Comparison of ENCODE assay signal across 23 cellular contexts in the genomic region with DNA sequence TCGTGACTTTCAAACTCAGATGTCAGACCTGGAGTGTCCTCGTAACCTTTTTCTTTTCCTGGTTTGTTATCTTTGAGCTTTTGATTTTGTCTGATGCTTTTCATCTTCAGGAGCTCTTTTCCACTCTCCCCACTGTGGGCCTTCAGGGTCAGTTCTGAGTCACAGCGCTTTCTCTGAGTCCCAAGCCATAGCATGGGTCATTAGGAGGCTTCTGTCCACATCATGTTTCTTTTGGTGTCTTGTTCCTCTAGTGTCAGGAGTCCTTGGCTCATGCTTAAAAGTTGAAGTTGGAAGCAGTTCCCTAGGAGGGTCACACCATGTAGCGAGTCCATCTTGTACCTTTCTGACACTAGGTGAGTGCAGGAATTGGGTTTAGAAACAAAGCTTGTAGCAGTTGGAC. TPM values are rescaled to one million over a fixed set of nuclear protein-coding genes. Genes with fewer than 3 reads are reported as not detected.
A peak's percentile ranks its signal among the peaks of the same experiment; 100 is the strongest.
DNase-seq lines count a peak whose midpoint lies in the region; ATAC-seq, FAIRE-seq and TF ChIP-seq lines count a peak whose summit lies in the region.
"Had no signal": no experiment of that assay in that cellular context is flagged by ENCODE, and none has a peak within 500 bp of the region (broad histone marks: within the 10 kb centered on the region; RNA-seq: fewer than 3 reads in every experiment).

No MANE protein-coding gene starts in this region.

- H3K27me3 ChIP-seq in HepG2 (ENCODE audit: control insufficient read depth in 1 of 2, insufficient read depth in 2 of 2, low read length in 2 of 2) (no peaks in the 10 kb centered on the region), right lobe of liver (no peaks in the 10 kb centered on the region)
- H3K27me3 ChIP-seq: brain microvascular endothelial cell, gastroesophageal sphincter, MG63 had no signal

- peaks cover 19 to 73% of the 10 kb centered on the region in 2 experiments for H3K36me3 ChIP-seq in HepG2 (replicated peaks in 1 of 2; ENCODE audit: control insufficient read depth in 1 of 2, insufficient read depth in 2 of 2, low read length in 2 of 2)
- peaks cover 0 to 72% (median 29%) of the 10 kb centered on the region in 4 donors for H3K36me3 ChIP-seq in right lobe of liver

- H3K9ac ChIP-seq in HepG2 (ENCODE audit: insufficient read depth, low read depth, low read length): no peak overlapping the region

- TF ChIP-seq POLR2A in HepG2 (IDR thresholded peaks at IDR 0.05; ENCODE audit: insufficient read depth in 1 of 2, low read depth in 2 of 2, low read length in 2 of 2) (no peak), right lobe of liver (IDR thresholded peaks at IDR 0.05) (no peak)

- POLR2A ChIA-PET in HepG2 (lab: Yijun Ruan, JAX): interaction anchor here (0.7 kb wide), 1 partner anchor 16 kb away, joined by 3 read pairs; no protein-coding TSS in a partner anchor
- POLR2A ChIA-PET in activated naive CD8-positive, alpha-beta T cell treated with anti-CD3 and anti-CD28 coated beads, Interleukin-2, amount 10 ng/mL, durations not matched to agents 7 days and 5 days (lab: Charles Lee): no interaction called here

- intact Hi-C loops in HepG2 (cut with micrococcal nuclease; ENCODE audit: unreplicated experiment): no loop called here
- intact Hi-C loops in right lobe of liver (cut with DNase I): no loop called here

- BruUV-seq in HepG2 (replicated peaks; lab: Mats Ljungman, UMichigan): no TSS peak

- in situ Hi-C loops in HepG2 (cut with HindIII; ENCODE audit: extremely low pct_ligation_motif_present, low pct_unique_long_range_greater_than_20kb): no loop called here

- no peak for FAIRE-seq in HepG2 (lab: Jason Lieb, UNC)
- FAIRE-seq: colon had no signal

- H3K9me3 ChIP-seq in HepG2 (ENCODE audit: low read length) (no peaks in the 10 kb centered on the region), right lobe of liver (no peaks in the 10 kb centered on the region)
- H3K9me3 ChIP-seq: gastroesophageal sphincter, MG63 had no signal

- CTCF ChIA-PET in HepG2 (lab: Yijun Ruan, JAX; ENCODE audit: low intra/inter-chr PET ratio, low total read pairs): no interaction called here

- no peak for TF ChIP-seq RAD21 in HepG2 (CRISPR knock-in tag; IDR thresholded peaks at IDR 0.05)

- peak overlapping the region; percentile 19 for H3K27ac Mint-ChIP-seq in activated naive CD8-positive, alpha-beta T cell treated with anti-CD3 and anti-CD28 coated beads, Interleukin-2, amount 10 ng/mL, durations not matched to agents 7 days and 5 days
- H3K27ac Mint-ChIP-seq in mesothelial cell of epicardium: peak overlapping the region; percentile 47
- H3K27ac Mint-ChIP-seq: T-helper 17 cell had no signal

- no peaks in the 10 kb centered on the region for H3K27me3 Mint-ChIP-seq in activated naive CD8-positive, alpha-beta T cell treated with anti-CD3 and anti-CD28 coated beads, Interleukin-2, amount 10 ng/mL, durations not matched to agents 7 days and 5 days
- no peaks in the 10 kb centered on the region for H3K27me3 Mint-ChIP-seq in mesothelial cell of epicardium (ENCODE audit: low read depth)
- H3K27me3 Mint-ChIP-seq: T-helper 17 cell had no signal

- no peak overlapping the region for H3K4me3 Mint-ChIP-seq in activated naive CD8-positive, alpha-beta T cell treated with anti-CD3 and anti-CD28 coated beads, Interleukin-2, amount 10 ng/mL, durations not matched to agents 7 days and 5 days
- no peak overlapping the region for H3K4me3 Mint-ChIP-seq in mesothelial cell of epicardium
- H3K4me3 Mint-ChIP-seq: T-helper 17 cell had no signal

- H3K4me1 ChIP-seq in HepG2 (ENCODE audit: insufficient read depth, low read length) (no peaks in the 10 kb centered on the region), right lobe of liver (no peaks in the 10 kb centered on the region)
- H3K4me1 ChIP-seq: gastroesophageal sphincter had no signal

- peaks cover 3% of the 10 kb centered on the region for H3K4me1 Mint-ChIP-seq in activated naive CD8-positive, alpha-beta T cell treated with anti-CD3 and anti-CD28 coated beads, Interleukin-2, amount 10 ng/mL, durations not matched to agents 7 days and 5 days
- peaks cover 3% of the 10 kb centered on the region for H3K4me1 Mint-ChIP-seq in mesothelial cell of epicardium

- no peak overlapping the region for H2AFZ ChIP-seq in HepG2 (ENCODE audit: low read length)

- no peak overlapping the region for H3K4me2 ChIP-seq in HepG2 (ENCODE audit: low read depth, low read length)

- peaks cover 2% of the 10 kb centered on the region; the same call in 1 of the 2 replicates for H4K20me1 ChIP-seq in HepG2 (ENCODE audit: insufficient read depth, low read length)

- H3K4me3 ChIP-seq in HepG2 (replicated peaks in 1 of 3; ENCODE audit: insufficient read depth in 1 of 3, low read depth in 2 of 3, low read length in 3 of 3) (no peak overlapping the region), right lobe of liver (no peak overlapping the region)
- H3K4me3 ChIP-seq: gastroesophageal sphincter, MG63, SK-N-MC had no signal

- H3K9me3 Mint-ChIP-seq in activated naive CD8-positive, alpha-beta T cell treated with anti-CD3 and anti-CD28 coated beads, Interleukin-2, amount 10 ng/mL, durations not matched to agents 7 days and 5 days: no peaks in the 10 kb centered on the region
- H3K9me3 Mint-ChIP-seq in mesothelial cell of epicardium: no peaks in the 10 kb centered on the region

- 81% methylated on average over 4 of the region's 4 CpGs for WGBS in HepG2 (ENCODE audit: low lambda C conversion rate)
- 91% methylated on average over 4 of the region's 4 CpGs for WGBS in right lobe of liver (ENCODE audit: insufficient coverage, low coverage, low lambda C conversion rate, missing lambda C conversion rate)

- TF ChIP-seq CTCF in HepG2 (CRISPR knock-in tag; IDR thresholded peaks at IDR 0.05): no peak
- TF ChIP-seq CTCF in right lobe of liver (IDR thresholded peaks at IDR 0.05): no peak
- no peak for TF ChIP-seq CTCF in mesothelial cell of epicardium (IDR thresholded peaks at IDR 0.05; ENCODE audit: unreplicated experiment)

- no peak overlapping the region for H3K27ac ChIP-seq in HepG2 (ENCODE audit: extremely low read length, insufficient read depth, low read length)
- H3K27ac ChIP-seq in right lobe of liver: no peak overlapping the region
- H3K27ac ChIP-seq: brain microvascular endothelial cell, C4-2B, gastroesophageal sphincter, SK-N-MC had no signal

- no peaks in the 10 kb centered on the region for H3K79me2 ChIP-seq in HepG2 (ENCODE audit: insufficient read depth, low read length)

- H3K36me3 Mint-ChIP-seq in activated naive CD8-positive, alpha-beta T cell treated with anti-CD3 and anti-CD28 coated beads, Interleukin-2, amount 10 ng/mL, durations not matched to agents 7 days and 5 days: peaks cover 23% of the 10 kb centered on the region
- peaks cover 63% of the 10 kb centered on the region for H3K36me3 Mint-ChIP-seq in mesothelial cell of epicardium

- no peak for DNase-seq in HepG2 (ENCODE audit: low spot score)
- DNase-seq in right lobe of liver: no peak
- DNase-seq in activated naive CD8-positive, alpha-beta T cell treated with anti-CD3 and anti-CD28 coated beads, Interleukin-2, amount 10 ng/mL, durations not matched to agents 7 days and 5 days: no peak
- no peak for DNase-seq in mesothelial cell of epicardium (ENCODE audit: low spot score in 2 of 2, unreplicated experiment in 2 of 2)
- DNase-seq in cerebellum (ENCODE audit: low spot score): no peak
- DNase-seq: ACHN, brain microvascular endothelial cell, EL, islet precursor cell, left ventricle myocardium superior, MG63, NCI-H2081, NCI-H345, NCI-H748 treated with DMSO at 0.1 percent for 48 hours, T-helper 17 cell had no signal

- ATAC-seq in HepG2 (no peak), right lobe of liver (no peak), HG03039 (IDR thresholded peaks at IDR 0.05; ENCODE audit: unreplicated experiment) (no peak), GM18511 (IDR thresholded peaks at IDR 0.05; ENCODE audit: unreplicated experiment) (no peak), HG03280 (IDR thresholded peaks at IDR 0.05; ENCODE audit: unreplicated experiment) (no peak)
- ATAC-seq in activated naive CD8-positive, alpha-beta T cell treated with anti-CD3 and anti-CD28 coated beads, Interleukin-2, amount 10 ng/mL, durations not matched to agents 7 days and 5 days (ENCODE audit: low read depth): no peak
- ATAC-seq: gastroesophageal sphincter, HCT116, left ventricle myocardium superior, T-helper 17 cell had no signal

- TF ChIP-seq EP300 in HepG2 (IDR thresholded peaks at IDR 0.05; ENCODE audit: low read depth in 2 of 2, low read length in 2 of 2): no peak
- no peak for TF ChIP-seq EP300 in HepG2 (CRISPR knock-in tag; IDR thresholded peaks at IDR 0.05; ENCODE audit: borderline replicate concordance)

RNA-seq across cellular contexts. Expression of gene RAC1, which starts 33.1 kb away (rescaled TPM):
- 80.7 and 92.3 TPM in 2 replicates for total RNA-seq in HepG2 (2016; rRNA removed; fragmentation: Illumina TruSeq; extraction: Trizol)
- 33.7 and 42.8 TPM in 2 replicates for total RNA-seq in HepG2 (2016; cell fraction: cytosol; rRNA removed; fragmentation: Illumina TruSeq; extraction: Trizol; ENCODE audit: low read depth)
- total RNA-seq in HepG2 (2016; cell fraction: insoluble cytoplasmic fraction; rRNA removed; fragmentation: Illumina TruSeq; extraction: Trizol): 79.1 and 81.6 TPM in 2 replicates
- total RNA-seq in HepG2 (2016; cell fraction: membrane; rRNA removed; fragmentation: Illumina TruSeq; extraction: Trizol): 68.4 and 78.8 TPM in 2 replicates
- total RNA-seq in HepG2 (2016; cell fraction: nucleus; rRNA removed; fragmentation: Illumina TruSeq; extraction: Trizol): 43.3 and 45.3 TPM in 2 replicates
- 183 and 228 TPM in 2 replicates for polyA plus RNA-seq in HepG2 (2011; rRNA removed)
- 157 and 234 TPM in 2 replicates for polyA plus RNA-seq in HepG2 (2011; cell fraction: cytosol; rRNA removed)
- 75.7 and 78.6 TPM in 2 replicates for polyA plus RNA-seq in HepG2 (2011; cell fraction: nucleus; rRNA removed)
- polyA plus RNA-seq in HepG2 (2012): 160 and 216 TPM in 2 replicates
- polyA plus RNA-seq in HepG2 (2016; cell fraction: cytosol; fragmentation: Illumina TruSeq; extraction: Trizol; ENCODE audit: low read depth): 133 and 156 TPM in 2 replicates
- polyA plus RNA-seq in HepG2 (2016; cell fraction: insoluble cytoplasmic fraction; fragmentation: Illumina TruSeq; extraction: Trizol; ENCODE audit: low read depth): 227 and 254 TPM in 2 replicates
- polyA plus RNA-seq in HepG2 (2016; cell fraction: membrane; fragmentation: Illumina TruSeq; extraction: Trizol; ENCODE audit: low read depth): 179 and 194 TPM in 2 replicates
- 148 and 169 TPM in 2 replicates for polyA plus RNA-seq in HepG2 (2016; cell fraction: nucleus; fragmentation: Illumina TruSeq; extraction: Trizol; ENCODE audit: insufficient read depth, low read depth)
- 104 and 174 TPM in 2 replicates for polyA minus RNA-seq in HepG2 (2011; rRNA and poly(A)+ RNA removed; ENCODE audit: low replicate concordance)
- 92.9 and 96.5 TPM in 2 replicates for polyA minus RNA-seq in HepG2 (2011; cell fraction: cytosol; rRNA and poly(A)+ RNA removed)
- 45.4 and 62.7 TPM in 2 replicates for polyA minus RNA-seq in HepG2 (2011; cell fraction: nucleus; rRNA and poly(A)+ RNA removed)
- total RNA-seq in right lobe of liver: 100 to 1,000 TPM in 1 of 6 experiments, 10 to 100 TPM in 5; 72.6 to 154 (median 89.7) TPM
- total RNA-seq in activated naive CD8-positive, alpha-beta T cell treated with anti-CD3 and anti-CD28 coated beads, Interleukin-2, amount 10 ng/mL, durations not matched to agents 7 days and 5 days: 100 to 1,000 TPM; 144 to 149 TPM
- 213 to 221 TPM (median 214 TPM) in 3 replicates for total RNA-seq in mesothelial cell of epicardium
- 41.6 TPM for total RNA-seq in cerebellum

RNA-seq across cellular contexts. Expression of gene DAGLB, which starts 40.3 kb away (rescaled TPM):
- 3.6 and 7.9 TPM in 2 replicates for total RNA-seq in HepG2 (2016; rRNA removed; fragmentation: Illumina TruSeq; extraction: Trizol)
- total RNA-seq in HepG2 (2016; cell fraction: cytosol; rRNA removed; fragmentation: Illumina TruSeq; extraction: Trizol; ENCODE audit: low read depth): 6.4 and 7.1 TPM in 2 replicates
- total RNA-seq in HepG2 (2016; cell fraction: insoluble cytoplasmic fraction; rRNA removed; fragmentation: Illumina TruSeq; extraction: Trizol): 3.1 and 7.2 TPM in 2 replicates
- total RNA-seq in HepG2 (2016; cell fraction: membrane; rRNA removed; fragmentation: Illumina TruSeq; extraction: Trizol): 4.0 and 4.5 TPM in 2 replicates
- total RNA-seq in HepG2 (2016; cell fraction: nucleus; rRNA removed; fragmentation: Illumina TruSeq; extraction: Trizol): 10.1 and 13.2 TPM in 2 replicates
- 9.8 and 11.5 TPM in 2 replicates for polyA plus RNA-seq in HepG2 (2011; rRNA removed)
- polyA plus RNA-seq in HepG2 (2011; cell fraction: cytosol; rRNA removed): 9.4 and 11.5 TPM in 2 replicates
- 20.8 and 23.8 TPM in 2 replicates for polyA plus RNA-seq in HepG2 (2011; cell fraction: nucleus; rRNA removed)
- 7.9 and 10.4 TPM in 2 replicates for polyA plus RNA-seq in HepG2 (2012)
- polyA plus RNA-seq in HepG2 (2016; cell fraction: cytosol; fragmentation: Illumina TruSeq; extraction: Trizol; ENCODE audit: low read depth): 1.2 and 1.8 TPM in 2 replicates
- polyA plus RNA-seq in HepG2 (2016; cell fraction: insoluble cytoplasmic fraction; fragmentation: Illumina TruSeq; extraction: Trizol; ENCODE audit: low read depth): 3.4 and 4.3 TPM in 2 replicates
- polyA plus RNA-seq in HepG2 (2016; cell fraction: membrane; fragmentation: Illumina TruSeq; extraction: Trizol; ENCODE audit: low read depth): 2.0 and 2.2 TPM in 2 replicates
- 21.3 and 23.7 TPM in 2 replicates for polyA plus RNA-seq in HepG2 (2016; cell fraction: nucleus; fragmentation: Illumina TruSeq; extraction: Trizol; ENCODE audit: insufficient read depth, low read depth)
- polyA minus RNA-seq in HepG2 (2011; rRNA and poly(A)+ RNA removed; ENCODE audit: low replicate concordance): 40.2 and 95.0 TPM in 2 replicates
- polyA minus RNA-seq in HepG2 (2011; cell fraction: cytosol; rRNA and poly(A)+ RNA removed): 9.5 and 9.9 TPM in 2 replicates
- 24.1 and 29.1 TPM in 2 replicates for polyA minus RNA-seq in HepG2 (2011; cell fraction: nucleus; rRNA and poly(A)+ RNA removed)
- 10 to 100 TPM in 4 of 6 experiments, 1 to 10 TPM in 2; 8.9 to 12.7 (median 11.7) TPM for total RNA-seq in right lobe of liver
- total RNA-seq in activated naive CD8-positive, alpha-beta T cell treated with anti-CD3 and anti-CD28 coated beads, Interleukin-2, amount 10 ng/mL, durations not matched to agents 7 days and 5 days: 10 to 100 TPM; 32.3 to 37.2 TPM
- total RNA-seq in mesothelial cell of epicardium: 20.9 to 24.3 TPM (median 24.1 TPM) in 3 replicates
- total RNA-seq in cerebellum: 17.5 TPM

RNA-seq across cellular contexts. Expression of gene FAM220A, which starts 58.7 kb away (rescaled TPM):
- total RNA-seq in HepG2 (2016; rRNA removed; fragmentation: Illumina TruSeq; extraction: Trizol) (12.0 and 14.7 TPM in 2 replicates), right lobe of liver (1 to 10 TPM; 3.5 to 9.5 (median 5.5) TPM), mesothelial cell of epicardium (21.6 to 30.4 TPM (median 21.7 TPM) in 3 replicates), cerebellum (28.9 TPM)
- total RNA-seq in HepG2 (2016; cell fraction: cytosol; rRNA removed; fragmentation: Illumina TruSeq; extraction: Trizol; ENCODE audit: low read depth): 8.8 TPM in 2 replicates
- total RNA-seq in HepG2 (2016; cell fraction: insoluble cytoplasmic fraction; rRNA removed; fragmentation: Illumina TruSeq; extraction: Trizol): 12.4 and 12.8 TPM in 2 replicates
- 24.5 and 25.6 TPM in 2 replicates for total RNA-seq in HepG2 (2016; cell fraction: membrane; rRNA removed; fragmentation: Illumina TruSeq; extraction: Trizol)
- 6.4 and 7.1 TPM in 2 replicates for total RNA-seq in HepG2 (2016; cell fraction: nucleus; rRNA removed; fragmentation: Illumina TruSeq; extraction: Trizol)
- 10.2 and 10.5 TPM in 2 replicates for polyA plus RNA-seq in HepG2 (2011; rRNA removed)
- 8.5 and 10.8 TPM in 2 replicates for polyA plus RNA-seq in HepG2 (2011; cell fraction: cytosol; rRNA removed)
- 3.0 and 4.0 TPM in 2 replicates for polyA plus RNA-seq in HepG2 (2011; cell fraction: nucleus; rRNA removed)
- polyA plus RNA-seq in HepG2 (2012): 8.1 and 8.3 TPM in 2 replicates
- 10.3 and 11.6 TPM in 2 replicates for polyA plus RNA-seq in HepG2 (2016; cell fraction: cytosol; fragmentation: Illumina TruSeq; extraction: Trizol; ENCODE audit: low read depth)
- 16.3 and 16.9 TPM in 2 replicates for polyA plus RNA-seq in HepG2 (2016; cell fraction: insoluble cytoplasmic fraction; fragmentation: Illumina TruSeq; extraction: Trizol; ENCODE audit: low read depth)
- 20.2 and 22.5 TPM in 2 replicates for polyA plus RNA-seq in HepG2 (2016; cell fraction: membrane; fragmentation: Illumina TruSeq; extraction: Trizol; ENCODE audit: low read depth)
- polyA plus RNA-seq in HepG2 (2016; cell fraction: nucleus; fragmentation: Illumina TruSeq; extraction: Trizol; ENCODE audit: insufficient read depth, low read depth): 8.1 and 8.6 TPM in 2 replicates
- 12.7 and 12.9 TPM in 2 replicates for polyA minus RNA-seq in HepG2 (2011; rRNA and poly(A)+ RNA removed; ENCODE audit: low replicate concordance)
- polyA minus RNA-seq in HepG2 (2011; cell fraction: cytosol; rRNA and poly(A)+ RNA removed): 11.9 and 15.0 TPM in 2 replicates
- polyA minus RNA-seq in HepG2 (2011; cell fraction: nucleus; rRNA and poly(A)+ RNA removed): 4.0 and 4.7 TPM in 2 replicates
- total RNA-seq in activated naive CD8-positive, alpha-beta T cell treated with anti-CD3 and anti-CD28 coated beads, Interleukin-2, amount 10 ng/mL, durations not matched to agents 7 days and 5 days: 10 to 100 TPM; 12.0 to 19.0 TPM
